ENCODE assay signal across 1 cellular context in the genomic region with DNA sequence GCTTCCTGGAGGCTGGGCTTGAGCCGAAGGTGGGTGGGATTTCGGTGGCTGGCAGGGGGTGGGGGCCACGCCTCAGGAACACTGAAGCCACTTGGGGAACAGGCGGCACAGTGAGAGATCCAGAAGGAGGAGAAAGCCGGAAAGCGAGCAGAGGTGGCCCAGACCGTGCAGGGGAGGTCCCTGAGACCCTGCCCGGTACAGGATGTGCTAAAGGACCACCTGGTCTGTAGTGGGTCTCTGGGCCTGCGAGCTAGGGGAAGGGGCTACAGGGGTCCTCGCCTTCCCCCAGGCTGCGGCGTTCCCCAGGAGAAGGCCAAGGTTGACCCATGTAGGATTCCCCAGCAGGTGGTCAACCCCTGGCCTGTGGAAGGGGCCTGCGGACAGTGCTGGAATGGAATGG.
TF ChIP-seq lines count a peak whose summit lies in the region.

A gene (minus strand): TSS at position 14 of the 400 bp plus-strand sequence. CDS start 8,730 bp downstream, outside the sequence.

TF ChIP-seq in IMR-90, 13 proteins besides CTCF, POLR2A, EP300 and RAD21:
- TF ChIP-seq, protein P1, sequence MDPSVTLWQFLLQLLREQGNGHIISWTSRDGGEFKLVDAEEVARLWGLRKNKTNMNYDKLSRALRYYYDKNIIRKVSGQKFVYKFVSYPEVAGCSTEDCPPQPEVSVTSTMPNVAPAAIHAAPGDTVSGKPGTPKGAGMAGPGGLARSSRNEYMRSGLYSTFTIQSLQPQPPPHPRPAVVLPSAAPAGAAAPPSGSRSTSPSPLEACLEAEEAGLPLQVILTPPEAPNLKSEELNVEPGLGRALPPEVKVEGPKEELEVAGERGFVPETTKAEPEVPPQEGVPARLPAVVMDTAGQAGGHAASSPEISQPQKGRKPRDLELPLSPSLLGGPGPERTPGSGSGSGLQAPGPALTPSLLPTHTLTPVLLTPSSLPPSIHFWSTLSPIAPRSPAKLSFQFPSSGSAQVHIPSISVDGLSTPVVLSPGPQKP (IDR thresholded peaks at IDR 0.05; ENCODE audit: borderline replicate concordance, low read depth, low read length), result no peak
- no peak for TF ChIP-seq RFX5 (IDR thresholded peaks at IDR 0.05; ENCODE audit: low read depth, low read length)
- TF ChIP-seq NFE2L2 (IDR thresholded peaks at IDR 0.05; ENCODE audit: low read depth, low read length), result no peak
- TF ChIP-seq FOS (IDR thresholded peaks at IDR 0.05; ENCODE audit: low read depth, low read length), result no peak
- no peak for TF ChIP-seq BHLHE40 (IDR thresholded peaks at IDR 0.05; ENCODE audit: low read depth, low read length)
- TF ChIP-seq SMC3 (IDR thresholded peaks at IDR 0.05; ENCODE audit: low read depth, low read length), result no peak
- no peak for TF ChIP-seq CHD1 (IDR thresholded peaks at IDR 0.05; ENCODE audit: low read depth, low read length)
- no peak for TF ChIP-seq MXI1 (IDR thresholded peaks at IDR 0.05; ENCODE audit: borderline replicate concordance, low read depth, low read length)
- TF ChIP-seq RCOR1 (IDR thresholded peaks at IDR 0.05; ENCODE audit: insufficient replicate concordance, low read length), result no peak
- TF ChIP-seq MAZ (IDR thresholded peaks at IDR 0.05; ENCODE audit: borderline replicate concordance, low read depth, low read length), result no peak
- no peak for TF ChIP-seq MAFK (IDR thresholded peaks at IDR 0.05; ENCODE audit: low read depth, low read length)
- no peak for TF ChIP-seq CEBPB (IDR thresholded peaks at IDR 0.05; ENCODE audit: low read depth, low read length)
- TF ChIP-seq, protein P2, sequence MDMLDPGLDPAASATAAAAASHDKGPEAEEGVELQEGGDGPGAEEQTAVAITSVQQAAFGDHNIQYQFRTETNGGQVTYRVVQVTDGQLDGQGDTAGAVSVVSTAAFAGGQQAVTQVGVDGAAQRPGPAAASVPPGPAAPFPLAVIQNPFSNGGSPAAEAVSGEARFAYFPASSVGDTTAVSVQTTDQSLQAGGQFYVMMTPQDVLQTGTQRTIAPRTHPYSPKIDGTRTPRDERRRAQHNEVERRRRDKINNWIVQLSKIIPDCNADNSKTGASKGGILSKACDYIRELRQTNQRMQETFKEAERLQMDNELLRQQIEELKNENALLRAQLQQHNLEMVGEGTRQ (IDR thresholded peaks at IDR 0.05; ENCODE audit: low read depth, low read length), result no peak
